Comparison of ENCODE assay signal across 16 cellular contexts in genomic region chr2:53941749-53942148, GRCh38. TPM values are rescaled to one million over a fixed set of nuclear protein-coding genes. Genes with fewer than 3 reads are reported as not detected.
DNase-seq lines count a peak whose midpoint lies in the region; ATAC-seq and TF ChIP-seq lines count a peak whose summit lies in the region.
"Had no signal": no experiment of that assay in that cellular context is flagged by ENCODE, and none has a peak within 500 bp of the region (broad histone marks: within the 10 kb centered on the region; RNA-seq: fewer than 3 reads in every experiment).

No MANE protein-coding gene starts in this region.

- 82 to 91% methylated on average over 5 of the region's 5 CpGs for WGBS in esophagus squamous epithelium, 2 donors

- peaks cover 0 to 4% (median 0%) of the 10 kb centered on the region in 11 experiments; a peak in 3 of 22 replicates for H3K9me3 ChIP-seq in BLaER1 treated with 17β-estradiol and CSF1 and Interleukin-3, amounts not matched to agents 10 nM and 100 nM (replicated peaks in 1 of 11)
- no peaks in the 10 kb centered on the region for H3K9me3 ChIP-seq in esophagus squamous epithelium
- no peaks in the 10 kb centered on the region for H3K9me3 ChIP-seq in colonic mucosa
- H3K9me3 ChIP-seq: heart right ventricle, psoas muscle, tibial nerve had no signal

- H3K27ac ChIP-seq in BLaER1 treated with 17β-estradiol and CSF1 and Interleukin-3, amounts not matched to agents 10 nM and 100 nM: peak overlapping the region in 7 of 11 experiments; percentile 11 to 55 (median 31); a peak in 10 of 22 replicates
- H3K27ac ChIP-seq in esophagus squamous epithelium (no peak overlapping the region), colonic mucosa (no peak overlapping the region)
- H3K27ac ChIP-seq: epithelial cell of prostate, heart right ventricle, psoas muscle, tibial nerve had no signal

- H3K4me3 ChIP-seq in BLaER1 treated with 17β-estradiol and CSF1 and Interleukin-3, amounts not matched to agents 10 nM and 100 nM: no peak overlapping the region
- no peak overlapping the region for H3K4me3 ChIP-seq in esophagus squamous epithelium
- H3K4me3 ChIP-seq in colonic mucosa: no peak overlapping the region
- H3K4me3 ChIP-seq: heart right ventricle, psoas muscle, tibial nerve had no signal

- peaks cover 0 to 9% (median 0%) of the 10 kb centered on the region in 11 experiments; a peak in 4 of 22 replicates for H4K20me1 ChIP-seq in BLaER1 treated with 17β-estradiol and CSF1 and Interleukin-3, amounts not matched to agents 10 nM and 100 nM

- peak overlapping the region in 2 of 11 experiments; percentile 6 to 7; a peak in 2 of 22 replicates for H3K9ac ChIP-seq in BLaER1 treated with 17β-estradiol and CSF1 and Interleukin-3, amounts not matched to agents 10 nM and 100 nM
- no peak overlapping the region for H3K9ac ChIP-seq in colonic mucosa (ENCODE audit: low read depth in 2 of 2, low read length in 2 of 2)

- intact Hi-C loops in esophagus squamous epithelium (cut with DNase I) (no loop called here), colonic mucosa (cut with DNase I) (no loop called here)

- H3K4me1 ChIP-seq in BLaER1 treated with 17β-estradiol and CSF1 and Interleukin-3, amounts not matched to agents 10 nM and 100 nM: peaks cover 37 to 72% (median 55%) of the 10 kb centered on the region in 10 experiments
- H3K4me1 ChIP-seq in esophagus squamous epithelium: peaks cover 0 to 8% (median 6%) of the 10 kb centered on the region in 3 donors
- H3K4me1 ChIP-seq in colonic mucosa: no peaks in the 10 kb centered on the region

- no peaks in the 10 kb centered on the region for H3K27me3 ChIP-seq in BLaER1 treated with 17β-estradiol and CSF1 and Interleukin-3, amounts not matched to agents 10 nM and 100 nM
- H3K27me3 ChIP-seq in esophagus squamous epithelium (no peaks in the 10 kb centered on the region), colonic mucosa (no peaks in the 10 kb centered on the region)
- H3K27me3 ChIP-seq: heart right ventricle, tibial nerve had no signal

- TF ChIP-seq CTCF in esophagus squamous epithelium (IDR thresholded peaks at IDR 0.05) (no peak), colonic mucosa (IDR thresholded peaks at IDR 0.05) (no peak)

- H3K36me3 ChIP-seq in BLaER1 treated with 17β-estradiol and CSF1 and Interleukin-3, amounts not matched to agents 10 nM and 100 nM: peaks cover 52 to 70% (median 61%) of the 10 kb centered on the region in 11 experiments
- peaks cover 0 to 71% (median under 1%) of the 10 kb centered on the region in 3 donors for H3K36me3 ChIP-seq in esophagus squamous epithelium
- no peaks in the 10 kb centered on the region for H3K36me3 ChIP-seq in colonic mucosa

- DNase-seq in NCI-H1092 treated with DMSO at 0.1 percent for 48 hours (lab: John Stamatoyannopoulos, UW) (no peak), esophagus squamous epithelium (lab: John Stamatoyannopoulos, UW) (no peak), NCI-H2107 (lab: John Stamatoyannopoulos, UW) (no peak), colonic mucosa (no peak)
- DNase-seq: activated CD4-positive, alpha-beta T cell treated with anti-CD3 and anti-CD28 coated beads for 48 hours; Calu3; heart right ventricle; NCI-H1105; PC-3; psoas muscle had no signal

- peak overlapping the region in 9 of 11 experiments; percentile 8 to 60 (median 32); a peak in 15 of 22 replicates for H3K4me2 ChIP-seq in BLaER1 treated with 17β-estradiol and CSF1 and Interleukin-3, amounts not matched to agents 10 nM and 100 nM

- ATAC-seq in GM19351 (IDR thresholded peaks at IDR 0.05; ENCODE audit: unreplicated experiment): peak; percentile 80
- ATAC-seq in HG02642 (IDR thresholded peaks at IDR 0.05; ENCODE audit: poor library complexity, unreplicated experiment): peak; percentile 56
- ATAC-seq in HG03460 (IDR thresholded peaks at IDR 0.05; ENCODE audit: unreplicated experiment): peak; percentile 72
- ATAC-seq: heart right ventricle, PC-3, psoas muscle had no signal

- no peak for TF ChIP-seq POLR2A in esophagus squamous epithelium (IDR thresholded peaks at IDR 0.05)

RNA-seq across cellular contexts. Expression of gene PSME4, which starts 29.0 kb away (rescaled TPM):
- 10 to 100 TPM; 26.0 to 58.9 (median 44.0) TPM for total RNA-seq in esophagus squamous epithelium
- 10 to 100 TPM; 42.4 to 56.3 TPM for total RNA-seq in colonic mucosa

Comparison
In these comparisons a context has a peak if more than half of its experiments do, and no peak if none do; other contexts are left out.
1. H3K27ac ChIP-seq: peak in BLaER1 treated with 17β-estradiol and CSF1 and Interleukin-3, amounts not matched to agents 10 nM and 100 nM (7 of 11); none in esophagus squamous epithelium (0 of 4) and colonic mucosa (single experiment).
2. Peak in every context shown above with its lines, with median percentiles within 50 percentile points of each other: ATAC-seq.